In genomic region chr7:44272981-44273380, GRCh38 we compare ENCODE assay signal across 29 cellular contexts. TPM values are rescaled to one million over a fixed set of nuclear protein-coding genes. Genes with fewer than 3 reads are reported as not detected.
A peak's percentile ranks its signal among the peaks of the same experiment; 100 is the strongest.
DNase-seq lines count a peak whose midpoint lies in the region; ATAC-seq and TF ChIP-seq lines count a peak whose summit lies in the region.
"Had no signal": no experiment of that assay in that cellular context is flagged by ENCODE, and none has a peak within 500 bp of the region (broad histone marks: within the 10 kb centered on the region; RNA-seq: fewer than 3 reads in every experiment).

No MANE protein-coding gene starts in this region.

- H3K36me3 ChIP-seq in BLaER1 = no peaks in the 10 kb centered on the region
- no peaks in the 10 kb centered on the region for H3K36me3 ChIP-seq in WERI-Rb-1
- H3K36me3 ChIP-seq in gastroesophageal sphincter = no peaks in the 10 kb centered on the region
- H3K36me3 ChIP-seq in effector memory CD4-positive, alpha-beta T cell (ENCODE audit: control insufficient read depth, insufficient read depth, low read length) = no peaks in the 10 kb centered on the region
- H3K36me3 ChIP-seq: SJSA1 had no signal

- no peak for TF ChIP-seq POLR2A in gastroesophageal sphincter (IDR thresholded peaks at IDR 0.05)

- POLR2A ChIA-PET in CD4-positive, alpha-beta T cell (lab: Charles Lee) = no interaction called here

- no peak overlapping the region for H3K4me3 ChIP-seq in BLaER1
- H3K4me3 ChIP-seq in WERI-Rb-1 (ENCODE audit: low read depth, low read length) = no peak overlapping the region
- no peak overlapping the region for H3K4me3 ChIP-seq in epithelial cell of proximal tubule (ENCODE audit: low read depth, low read length)
- H3K4me3 ChIP-seq in gastroesophageal sphincter = no peak overlapping the region
- H3K4me3 ChIP-seq in effector memory CD4-positive, alpha-beta T cell (ENCODE audit: insufficient read depth, low read depth, low read length, poor library complexity, severe bottlenecking) = no peak overlapping the region
- H3K4me3 ChIP-seq: A549, GM12878, GM23248, K562, SJSA1 had no signal

- intact Hi-C loops in CD4-positive, alpha-beta T cell (cut with DNase I, micrococcal nuclease) = no loop called here

- no peak for TF ChIP-seq EP300 in gastroesophageal sphincter (IDR thresholded peaks at IDR 0.05)

- peak overlapping the region; percentile 81 for H3K27ac Mint-ChIP-seq in nephron progenitor cell
- H3K27ac Mint-ChIP-seq in CD4-positive, alpha-beta T cell = no peak overlapping the region

- H3K27me3 ChIP-seq in BLaER1 (no peaks in the 10 kb centered on the region), WERI-Rb-1 (ENCODE audit: insufficient read depth, low read depth, severe bottlenecking) (no peaks in the 10 kb centered on the region), gastroesophageal sphincter (peaks cover 30% of the 10 kb centered on the region)
- no peaks in the 10 kb centered on the region for H3K27me3 ChIP-seq in CD4-positive, alpha-beta T cell (ENCODE audit: control insufficient read depth, insufficient read depth, low read length)
- H3K27me3 ChIP-seq in effector memory CD4-positive, alpha-beta T cell (replicated peaks; ENCODE audit: control insufficient read depth, insufficient read depth, low read length, poor library complexity, severe bottlenecking) = no peaks in the 10 kb centered on the region
- H3K27me3 ChIP-seq: SJSA1 had no signal

- DNase-seq in WERI-Rb-1 = no peak
- peak; percentile 13 for DNase-seq in epithelial cell of proximal tubule (ENCODE audit: low read depth)
- DNase-seq in nephron progenitor cell = no peak
- no peak for DNase-seq in CD4-positive, alpha-beta T cell
- no peak for DNase-seq in NCI-H1048 (lab: John Stamatoyannopoulos, UW)
- no peak for DNase-seq in effector memory CD4-positive, alpha-beta T cell
- DNase-seq: AML-193; CD8-positive, alpha-beta memory T cell; DMS 273 treated with DMSO at 0.1 percent for 48 hours; DMS79; EL; GDM1; GM23248; H7; MV-4-11; NCI-H1105 treated with DMSO at 0.1 percent for 48 hours; NCI-H1930; NCI-H2107; NCI-H524; NCI-H748 treated with DMSO at 0.1 percent for 48 hours; NK-92 treated with Interleukin-12 subunit alpha and Interleukin-12 subunit beta, amount 100 ng/mL, for 24 hours; PC-3 had no signal

- no peaks in the 10 kb centered on the region for H4K20me1 ChIP-seq in BLaER1

- H3K36me3 Mint-ChIP-seq in nephron progenitor cell (ENCODE audit: low read depth) = no peaks in the 10 kb centered on the region
- no peaks in the 10 kb centered on the region for H3K36me3 Mint-ChIP-seq in CD4-positive, alpha-beta T cell (ENCODE audit: low read depth)
- H3K36me3 Mint-ChIP-seq: CD8-positive, alpha-beta memory T cell had no signal

- no peaks in the 10 kb centered on the region for H3K9me3 Mint-ChIP-seq in nephron progenitor cell
- H3K9me3 Mint-ChIP-seq in CD4-positive, alpha-beta T cell = no peaks in the 10 kb centered on the region
- H3K9me3 Mint-ChIP-seq: CD8-positive, alpha-beta memory T cell had no signal

- CTCF ChIA-PET in CD4-positive, alpha-beta T cell (lab: Charles Lee) = no interaction called here

- TF ChIP-seq CTCF in WERI-Rb-1 (IDR thresholded peaks at IDR 0.05; ENCODE audit: low read depth, low read length) = no peak
- TF ChIP-seq CTCF in epithelial cell of proximal tubule (conservative IDR thresholded peaks at IDR 0.05; ENCODE audit: low read depth, low read length) = no peak
- no peak for TF ChIP-seq CTCF in nephron progenitor cell (IDR thresholded peaks at IDR 0.05)
- no peak for TF ChIP-seq CTCF in CD4-positive, alpha-beta T cell (IDR thresholded peaks at IDR 0.05)
- TF ChIP-seq CTCF in gastroesophageal sphincter (IDR thresholded peaks at IDR 0.05) = no peak

- H3K4me1 ChIP-seq in BLaER1 (peaks cover 59% of the 10 kb centered on the region), gastroesophageal sphincter (no peaks in the 10 kb centered on the region)
- H3K4me1 ChIP-seq in effector memory CD4-positive, alpha-beta T cell (ENCODE audit: control insufficient read depth, insufficient read depth, low read length, poor library complexity, severe bottlenecking) = no peaks in the 10 kb centered on the region
- H3K4me1 ChIP-seq: A549, SJSA1 had no signal

- peaks cover 54% of the 10 kb centered on the region for H3K4me1 Mint-ChIP-seq in nephron progenitor cell
- H3K4me1 Mint-ChIP-seq in CD4-positive, alpha-beta T cell (ENCODE audit: low read depth) = no peaks in the 10 kb centered on the region

- 100% methylated on average over 1 to 2 of the region's 6 CpGs for WGBS in gastroesophageal sphincter (ENCODE audit: low coverage in 1 of 2), 2 donors

- H3K9me3 ChIP-seq in BLaER1 (no peaks in the 10 kb centered on the region), WERI-Rb-1 (ENCODE audit: severe bottlenecking) (no peaks in the 10 kb centered on the region), gastroesophageal sphincter (no peaks in the 10 kb centered on the region)
- H3K9me3 ChIP-seq in CD4-positive, alpha-beta T cell (ENCODE audit: control insufficient read depth, low read length) = no peaks in the 10 kb centered on the region
- no peaks in the 10 kb centered on the region for H3K9me3 ChIP-seq in effector memory CD4-positive, alpha-beta T cell (ENCODE audit: control insufficient read depth, low read length)
- H3K9me3 ChIP-seq: A549, SJSA1 had no signal

- ATAC-seq in CD4-positive, alpha-beta T cell (ENCODE audit: poor library complexity) = no peak
- ATAC-seq in gastroesophageal sphincter = no peak
- ATAC-seq: A549, GM12878, K562, PC-3 had no signal

- peak overlapping the region; percentile 24; the same call in 1 of the 2 replicates for H3K4me2 ChIP-seq in BLaER1
- H3K4me2 ChIP-seq: A549 had no signal

- H3K9ac ChIP-seq in BLaER1 = no peak overlapping the region
- H3K9ac ChIP-seq: GM23248 had no signal

- no peak overlapping the region for H3K27ac ChIP-seq in BLaER1
- 0 out of 2 replicates have a peak overlapping the region, but pooled peaks have one; percentile 21 for H3K27ac ChIP-seq in WERI-Rb-1
- no peak overlapping the region for H3K27ac ChIP-seq in CD4-positive, alpha-beta T cell (ENCODE audit: low read depth, low read length)
- H3K27ac ChIP-seq in gastroesophageal sphincter = no peak overlapping the region
- no peak overlapping the region for H3K27ac ChIP-seq in effector memory CD4-positive, alpha-beta T cell (ENCODE audit: insufficient read depth, low read length, poor library complexity, severe bottlenecking)
- H3K27ac ChIP-seq: A549, C4-2B, GM23248, SJSA1 had no signal

- peaks cover 13% of the 10 kb centered on the region for H3K27me3 Mint-ChIP-seq in nephron progenitor cell (ENCODE audit: low read depth, poor library complexity)
- H3K27me3 Mint-ChIP-seq in CD4-positive, alpha-beta T cell = no peaks in the 10 kb centered on the region

- no peak overlapping the region for H3K4me3 Mint-ChIP-seq in nephron progenitor cell
- no peak overlapping the region for H3K4me3 Mint-ChIP-seq in CD4-positive, alpha-beta T cell
- H3K4me3 Mint-ChIP-seq: CD8-positive, alpha-beta memory T cell had no signal

RNA-seq across cellular contexts. Expression of gene CAMK2B, which starts 52.4 kb away (rescaled TPM):
- total RNA-seq in epithelial cell of proximal tubule (not detected in 2 replicates), gastroesophageal sphincter (1 to 10 TPM in 2 of 4 donors, under 1 TPM in 2; 0.27 to 1.5 (median 0.81) TPM)
- not detected for total RNA-seq in CD4-positive, alpha-beta T cell
- total RNA-seq: SJSA1 had no signal
